8 cellular contexts compared by ENCODE assay signal in genomic region chr3:172522871-172523818, GRCh38. TPM values are rescaled to one million over a fixed set of nuclear protein-coding genes. Genes with fewer than 3 reads are reported as not detected.
DNase-seq lines count a peak whose midpoint lies in the region; ATAC-seq and TF ChIP-seq lines count a peak whose summit lies in the region.

Gene TNFSF10 (minus strand): TSS chr3:172523430. CDS start chr3:172523384, 46 bp downstream.

- ATAC-seq in GM19438 (IDR thresholded peaks at IDR 0.05; ENCODE audit: low read depth, unreplicated experiment) (peak; percentile 86), HG03469 (IDR thresholded peaks at IDR 0.05; ENCODE audit: unreplicated experiment) (peak; percentile 78)

- peak within 1 kb of the TSS; percentile 86 to 94 (median 90) for H3K27ac Mint-ChIP-seq in CD14-positive monocyte
- peak within 1 kb of the TSS; percentile 96 for H3K27ac Mint-ChIP-seq in activated naive CD8-positive, alpha-beta T cell

- peak within 1 kb of the TSS; percentile 41 for H2AFZ ChIP-seq in hepatocyte

- H3K9me2 ChIP-seq in hepatocyte (replicated peaks; ENCODE audit: insufficient read depth) = no peaks in the 10 kb centered on the region

- 32% methylated on average over 9 of the region's 9 CpGs for WGBS in hepatocyte (ENCODE audit: low lambda C conversion rate, missing lambda C conversion rate)

- peak within 1 kb of the TSS; percentile 66 for H3K4me2 ChIP-seq in hepatocyte

- peaks cover 14 to 15% of the 10 kb centered on the region in 2 donors for H3K36me3 Mint-ChIP-seq in CD14-positive monocyte
- peaks cover 5% of the 10 kb centered on the region for H3K36me3 Mint-ChIP-seq in activated naive CD8-positive, alpha-beta T cell

- intact Hi-C loops in CD14-positive monocyte (cut with micrococcal nuclease) = loop anchor here in 1 of 2 donors (5.0 kb wide), 1 partner anchor 69 kb away; no protein-coding TSS in a partner anchor

- DNase-seq in CD14-positive monocyte (ENCODE audit: low spot score) (peak; percentile 68), SKM-1 treated with dmso at 0.1 percent for 144 hours (lab: John Stamatoyannopoulos, UW; ENCODE audit: unreplicated experiment) (peak; percentile 82), hepatocyte (ENCODE audit: low spot score) (peak; percentile 60), NCI-H524 (lab: John Stamatoyannopoulos, UW) (no peak)
- DNase-seq in stimulated activated CD4-positive, alpha-beta T cell treated with anti-CD3 and anti-CD28 coated beads, Interleukin-12 subunit alpha, Interleukin-12 subunit beta, amount 100 ng/mL, for 48 hours (ENCODE audit: low read depth in 2 of 3, low spot score in 1 of 3) = peak in 2 of 3 donors; percentile 50 to 52

- H3K4me1 ChIP-seq in hepatocyte (ENCODE audit: insufficient read depth) = no peaks in the 10 kb centered on the region

- no peaks in the 10 kb centered on the region for H4K20me1 ChIP-seq in hepatocyte (ENCODE audit: insufficient read depth, poor library complexity, severe bottlenecking)

- no peak for TF ChIP-seq CTCF in CD14-positive monocyte (IDR thresholded peaks at IDR 0.05)
- TF ChIP-seq CTCF in hepatocyte (IDR thresholded peaks at IDR 0.05; ENCODE audit: poor library complexity) = no peak

- no peaks in the 10 kb centered on the region for H3K36me3 ChIP-seq in hepatocyte (replicated peaks; ENCODE audit: insufficient read depth, low read depth)

- H3K27ac ChIP-seq in hepatocyte = peak within 1 kb of the TSS; percentile 72

- H3K4me3 ChIP-seq in hepatocyte = peak within 1 kb of the TSS; percentile 11

- H3K9me3 ChIP-seq in hepatocyte (ENCODE audit: low read depth) = no peaks in the 10 kb centered on the region

- peak within 1 kb of the TSS; percentile 91 to 95 for H3K4me3 Mint-ChIP-seq in CD14-positive monocyte
- H3K4me3 Mint-ChIP-seq in activated naive CD8-positive, alpha-beta T cell = peak within 1 kb of the TSS; percentile 90

- H3K9me3 Mint-ChIP-seq in CD14-positive monocyte = no peaks in the 10 kb centered on the region
- no peaks in the 10 kb centered on the region for H3K9me3 Mint-ChIP-seq in activated naive CD8-positive, alpha-beta T cell (ENCODE audit: low read depth)

- H3K27me3 ChIP-seq in hepatocyte = no peaks in the 10 kb centered on the region

- peaks cover 11% of the 10 kb centered on the region for H3K79me2 ChIP-seq in hepatocyte

- no peaks in the 10 kb centered on the region for H3K27me3 Mint-ChIP-seq in CD14-positive monocyte (ENCODE audit: low read depth in 3 of 3)
- no peaks in the 10 kb centered on the region for H3K27me3 Mint-ChIP-seq in activated naive CD8-positive, alpha-beta T cell

- H3K4me1 Mint-ChIP-seq in CD14-positive monocyte = peaks cover 45% of the 10 kb centered on the region
- H3K4me1 Mint-ChIP-seq in activated naive CD8-positive, alpha-beta T cell (ENCODE audit: low read depth) = peaks cover 56% of the 10 kb centered on the region

RNA-seq across cellular contexts. Expression of gene TNFSF10, which starts in this region (rescaled TPM):
- 100 to 1,000 TPM; 264 to 293 TPM for polyA plus RNA-seq in CD14-positive monocyte
- total RNA-seq in hepatocyte = 21.3 and 21.9 TPM in 2 replicates
- polyA plus RNA-seq in hepatocyte = 12.7 and 13.0 TPM in 2 replicates

Comparison
In these comparisons a context has a peak if more than half of its experiments do, and no peak if none do; other contexts are left out.
1. RNA of gene TNFSF10 (polyA plus RNA-seq): 264 to 293 TPM in CD14-positive monocyte; 12.7 to 13.0 TPM in hepatocyte; every median in the first group is over 10 times any median in the second.
2. DNase-seq: peak in CD14-positive monocyte (single experiment), SKM-1 treated with dmso at 0.1 percent for 144 hours (single experiment), hepatocyte (single experiment) and stimulated activated CD4-positive, alpha-beta T cell treated with anti-CD3 and anti-CD28 coated beads, Interleukin-12 subunit alpha, Interleukin-12 subunit beta, amount 100 ng/mL, for 48 hours (2 of 3); none in NCI-H524 (0 of 2).